ENCODE assay signal across 10 cellular contexts in genomic region chr7:28155019-28155660, GRCh38. TPM values are rescaled to one million over a fixed set of nuclear protein-coding genes. Genes with fewer than 3 reads are reported as not detected.
DNase-seq lines count a peak whose midpoint lies in the region; ATAC-seq lines count a peak whose summit lies in the region.
"Had no signal": no experiment of that assay in that cellular context is flagged by ENCODE, and none has a peak within 500 bp of the region (broad histone marks: within the 10 kb centered on the region; RNA-seq: fewer than 3 reads in every experiment).

No MANE protein-coding gene starts in this region.

- DNase-seq in GF-D8 (lab: John Stamatoyannopoulos, UW) (peak; percentile 35), caudate nucleus (lab: John Stamatoyannopoulos, UW) (no peak), NCI-H1436 (lab: John Stamatoyannopoulos, UW) (no peak), COR-L47 (lab: John Stamatoyannopoulos, UW) (no peak), NCI-H82 (lab: John Stamatoyannopoulos, UW) (no peak), dermis blood vessel endothelial cell (no peak)

- ATAC-seq in GM19467 (IDR thresholded peaks at IDR 0.05; ENCODE audit: unreplicated experiment) (peak; percentile 79), HG03442 (IDR thresholded peaks at IDR 0.05; ENCODE audit: unreplicated experiment) (peak; percentile 71)
- ATAC-seq: HCT116 had no signal

- H3K27ac ChIP-seq in caudate nucleus (ENCODE audit: low read depth, low read length), result peak overlapping the region; percentile 32
- H3K27ac ChIP-seq: parathyroid adenoma had no signal

RNA-seq across cellular contexts. Expression of gene JAZF1, which starts 25.5 kb away (rescaled TPM):
- total RNA-seq in dermis blood vessel endothelial cell, result 3.6 and 4.9 TPM in 2 replicates
